ENCODE assay signal across 18 cellular contexts in the genomic region with DNA sequence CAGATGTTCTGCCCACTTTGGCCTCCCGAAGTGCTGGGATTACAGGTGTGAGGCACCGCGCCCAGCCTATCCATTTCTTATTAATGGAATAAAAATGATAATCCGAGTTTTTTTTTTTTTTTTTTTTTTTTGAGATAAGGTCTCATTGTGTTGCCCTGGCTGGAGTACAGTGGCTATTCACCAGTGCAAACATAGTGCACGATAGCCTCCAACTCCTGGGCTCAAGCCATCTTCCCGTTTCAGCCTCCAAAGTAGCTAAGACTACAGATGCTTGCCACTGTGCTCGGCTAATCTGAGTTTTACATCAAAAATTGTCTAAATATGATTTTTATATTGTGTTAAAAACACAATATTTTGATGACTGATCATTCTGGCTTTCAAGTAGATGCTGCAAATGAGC.
"Had no signal": no experiment of that assay in that cellular context is flagged by ENCODE, and none has a peak within 500 bp of the region (broad histone marks: within the 10 kb centered on the region; RNA-seq: fewer than 3 reads in every experiment).

No MANE protein-coding gene starts in this region.

- H3K27ac ChIP-seq: colonic mucosa, esophagus muscularis mucosa, gastrocnemius medialis, heart right ventricle, left lung had no signal

- H3K4me1 ChIP-seq: colonic mucosa, gastrocnemius medialis had no signal

- H3K4me3 ChIP-seq: colonic mucosa, esophagus muscularis mucosa, gastrocnemius medialis, heart right ventricle, left lung, lung, mucosa of descending colon had no signal

- H3K9me3 ChIP-seq: colonic mucosa, esophagus muscularis mucosa, gastrocnemius medialis, heart right ventricle, left lung, mucosa of descending colon had no signal

- H3K27me3 ChIP-seq: colonic mucosa, esophagus muscularis mucosa, gastrocnemius medialis, heart right ventricle, left lung had no signal

- DNase-seq: colonic mucosa; cortex of kidney; effector CD8-positive, alpha-beta T cell; effector memory CD8-positive, alpha-beta T cell; foreskin fibroblast; foreskin melanocyte; gastrocnemius medialis; glutamatergic neuron; heart right ventricle; hippocampal formation; left cardiac atrium; left lung; left ventricle myocardium superior; mammary epithelial cell; mucosa of descending colon; naive thymus-derived CD4-positive, alpha-beta T cell had no signal

- H3K36me3 ChIP-seq: colonic mucosa, gastrocnemius medialis had no signal
